ENCODE assay signal across 8 cellular contexts in the genomic region with DNA sequence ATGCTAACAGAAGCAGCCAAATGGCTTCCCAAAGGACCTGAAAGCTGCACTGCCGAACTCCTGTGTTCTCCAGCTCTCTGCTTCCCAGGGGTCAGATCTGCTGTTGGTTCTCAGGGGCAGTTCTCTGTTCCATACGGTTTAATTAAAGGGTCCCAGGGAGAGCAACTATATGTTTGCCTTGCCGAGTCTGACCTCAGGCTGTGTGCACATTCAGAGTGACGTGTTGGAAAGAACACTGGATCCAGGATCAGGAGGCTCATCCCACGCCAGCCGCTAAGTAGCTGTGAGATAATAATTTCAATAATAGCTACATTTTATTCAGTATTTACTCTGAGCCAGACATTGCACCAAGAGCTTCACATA. TPM values are rescaled to one million over a fixed set of nuclear protein-coding genes. Genes with fewer than 3 reads are reported as not detected.
DNase-seq lines count a peak whose midpoint lies in the region; ATAC-seq and TF ChIP-seq lines count a peak whose summit lies in the region.

No MANE protein-coding gene starts in this region.

- peak in 1 of 2 donors; percentile 29 for DNase-seq in heart right ventricle
- no peak for DNase-seq in SK-N-DZ (ENCODE audit: low spot score)
- no peak for DNase-seq in activated CD4-positive, alpha-beta T cell treated with anti-CD3 and anti-CD28 coated beads for 48 hours
- no peak for DNase-seq in HPDE6-E6E7 (ENCODE audit: extremely low spot score)
- DNase-seq in NCI-H1105 treated with DMSO at 0.1 percent for 48 hours (lab: John Stamatoyannopoulos, UW) = no peak

- WGBS in heart right ventricle, 2 donors = 24 to 27% methylated on average over 6 of the region's 6 CpGs

- H3K36me3 ChIP-seq in heart right ventricle (no peaks in the 10 kb centered on the region), skeletal muscle tissue (ENCODE audit: control insufficient read depth in 3 of 3, insufficient read depth in 3 of 3, low read length in 3 of 3) (no peaks in the 10 kb centered on the region)

- no peak overlapping the region for H3K27ac ChIP-seq in VCaP
- peak overlapping the region in 9 of 10 donors; percentile 11 to 79 (median 55) for H3K27ac ChIP-seq in heart right ventricle
- H3K27ac ChIP-seq in skeletal muscle tissue (ENCODE audit: low read depth, low read length) = peak overlapping the region; percentile 90

- intact Hi-C loops in heart right ventricle (cut with DNase I) = loop anchor here (1.0 to 10.0 kb wide), 19 partner anchors 81 to 781 kb away; a partner anchor contains a TSS

- H3K4me1 ChIP-seq in heart right ventricle (peaks cover 21 to 41% (median 30%) of the 10 kb centered on the region in 9 donors), skeletal muscle tissue (ENCODE audit: control insufficient read depth in 3 of 3, insufficient read depth in 3 of 3, low read length in 3 of 3) (peaks cover 40 to 51% (median 51%) of the 10 kb centered on the region in 3 donors)

- peak; percentile 23 for TF ChIP-seq CTCF in VCaP (conservative IDR thresholded peaks at IDR 0.05)
- TF ChIP-seq CTCF in heart right ventricle (IDR thresholded peaks at IDR 0.05) = peak in 3 of 9 donors; percentile 5 to 31 (median 21)

- H3K9me3 ChIP-seq in heart right ventricle = peaks cover 0 to 7% (median 0%) of the 10 kb centered on the region in 11 donors
- no peaks in the 10 kb centered on the region for H3K9me3 ChIP-seq in skeletal muscle tissue (ENCODE audit: control insufficient read depth in 3 of 3, low read length in 3 of 3)

- ATAC-seq in GM19452 (IDR thresholded peaks at IDR 0.05; ENCODE audit: unreplicated experiment) (peak; percentile 21), heart right ventricle (peak; percentile 22 to 65 (median 40))

- H3K27me3 ChIP-seq in heart right ventricle (no peaks in the 10 kb centered on the region), skeletal muscle tissue (ENCODE audit: control insufficient read depth in 3 of 3, insufficient read depth in 3 of 3, low read length in 3 of 3) (no peaks in the 10 kb centered on the region)

- peak overlapping the region; percentile 65 to 81 (median 80) for H3K9ac ChIP-seq in skeletal muscle tissue (ENCODE audit: low read depth in 1 of 3, low read length in 3 of 3)

- H3K4me3 ChIP-seq in heart right ventricle = peak overlapping the region in 2 of 10 donors; percentile 18 to 25
- peak overlapping the region; percentile 49 to 73 (median 65) for H3K4me3 ChIP-seq in skeletal muscle tissue (ENCODE audit: low read length in 3 of 3)

RNA-seq across cellular contexts. Expression of a gene that starts 23.4 kb away (rescaled TPM):
- 100 to 1,000 TPM in 6 of 10 donors, 10 to 100 TPM in 4; 91.8 to 163 (median 112) TPM for total RNA-seq in heart right ventricle
- 100 to 1,000 TPM; 117 to 241 TPM for polyA plus RNA-seq in heart right ventricle
- total RNA-seq in skeletal muscle tissue = 88.2 TPM
- polyA plus RNA-seq in SK-N-DZ (2014; cell fraction: cytosol; rRNA removed) = 62.5 and 74.0 TPM in 2 replicates
- 59.9 and 93.7 TPM in 2 replicates for polyA plus RNA-seq in SK-N-DZ (2014; cell fraction: nucleus; rRNA removed)

RNA-seq across cellular contexts. Expression of a gene that starts 41.5 kb away (rescaled TPM):
- total RNA-seq in heart right ventricle = 1 to 10 TPM; 1.9 to 4.6 (median 2.4) TPM
- 1 to 10 TPM; 1.8 to 5.1 TPM for polyA plus RNA-seq in heart right ventricle
- total RNA-seq in skeletal muscle tissue = 5.7 TPM
- polyA plus RNA-seq in SK-N-DZ (2014; cell fraction: cytosol; rRNA removed) = 54.6 and 55.2 TPM in 2 replicates
- 23.1 and 42.8 TPM in 2 replicates for polyA plus RNA-seq in SK-N-DZ (2014; cell fraction: nucleus; rRNA removed)
